ENCODE assay signal across 10 cellular contexts in the genomic region with DNA sequence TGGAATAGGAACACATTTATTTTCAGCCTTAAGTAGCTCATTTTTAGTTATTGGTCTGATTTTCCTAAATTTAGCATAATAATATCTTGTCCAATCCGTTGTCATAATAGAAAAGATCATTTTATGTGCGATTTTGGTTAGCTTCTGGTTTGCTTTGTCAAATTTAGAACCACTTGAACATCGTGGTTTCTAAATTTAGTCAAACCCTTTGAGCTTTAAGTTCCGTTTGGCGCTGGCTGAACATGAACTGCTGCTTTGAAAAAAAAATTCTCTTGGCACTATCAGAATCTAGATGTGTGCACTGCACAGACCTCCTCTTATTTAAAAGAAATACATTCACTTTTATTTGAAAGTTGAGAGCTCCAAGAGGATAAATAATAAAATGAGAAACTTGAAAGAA.
DNase-seq lines count a peak whose midpoint lies in the region; ATAC-seq, FAIRE-seq and TF ChIP-seq lines count a peak whose summit lies in the region.
"Had no signal": no experiment of that assay in that cellular context is flagged by ENCODE, and none has a peak within 500 bp of the region (broad histone marks: within the 10 kb centered on the region; RNA-seq: fewer than 3 reads in every experiment).

No MANE protein-coding gene starts in this region.

- H3K27me3 ChIP-seq in small intestine (ENCODE audit: control insufficient read depth in 2 of 2, insufficient read depth in 2 of 2, low read length in 2 of 2), result no peaks in the 10 kb centered on the region
- H3K27me3 ChIP-seq in WERI-Rb-1 (ENCODE audit: insufficient read depth, low read depth, severe bottlenecking), result no peaks in the 10 kb centered on the region
- no peaks in the 10 kb centered on the region for H3K27me3 ChIP-seq in aorta (ENCODE audit: control insufficient read depth in 1 of 2, insufficient read depth in 2 of 2, low read length in 1 of 2)
- H3K27me3 ChIP-seq: suprapubic skin had no signal

- H3K4me3 Mint-ChIP-seq in activated T-cell treated with anti-CD3 and anti-CD28 coated beads, Interleukin-2, amount 50 U/mL, for 72 hours, result peak overlapping the region; percentile 25 to 44
- H3K4me3 Mint-ChIP-seq in T-cell, result peak overlapping the region in 2 of 3 donors; percentile 25 to 39

- H3K4me3 ChIP-seq in small intestine (ENCODE audit: low read depth in 1 of 2, low read length in 2 of 2) (no peak overlapping the region), WERI-Rb-1 (ENCODE audit: low read depth, low read length) (no peak overlapping the region), aorta (ENCODE audit: low read length in 2 of 2) (no peak overlapping the region)
- H3K4me3 ChIP-seq: suprapubic skin had no signal

- H3K27ac Mint-ChIP-seq in activated T-cell treated with anti-CD3 and anti-CD28 coated beads, Interleukin-2, amount 50 U/mL, for 72 hours, result peak overlapping the region; percentile 38
- H3K27ac Mint-ChIP-seq in T-cell, result no peak overlapping the region

- DNase-seq in activated T-cell treated with anti-CD3 and anti-CD28 coated beads, Interleukin-2, amount 50 U/mL, for 72 hours, result peak; percentile 18 to 26
- no peak for DNase-seq in activated T-cell treated with anti-CD3 and anti-CD28 coated beads, Interleukin-2, amount 50 U/mL, for 1 hour
- DNase-seq in T-cell (no peak), small intestine (peak; percentile 1), epidermal melanocyte (ENCODE audit: insufficient read length, low spot score) (no peak), WERI-Rb-1 (no peak), aorta (no peak)
- DNase-seq: NCI-H1436 had no signal

- peak; percentile 76 to 90 for ATAC-seq in activated T-cell treated with anti-CD3 and anti-CD28 coated beads, Interleukin-2, amount 50 U/mL, for 72 hours (replicated peaks in 1 of 2)
- peak; percentile 45 for ATAC-seq in HG03175 (IDR thresholded peaks at IDR 0.05; ENCODE audit: unreplicated experiment)
- peak in 1 of 4 experiments; percentile 50 for ATAC-seq in T-cell (replicated peaks in 1 of 4)
- no peak for ATAC-seq in aorta (ENCODE audit: low FRiP score)

- H3K27ac ChIP-seq in small intestine (ENCODE audit: low read depth in 1 of 2, low read length in 1 of 2) (no peak overlapping the region), WERI-Rb-1 (no peak overlapping the region), aorta (ENCODE audit: low read depth in 1 of 2, low read length in 2 of 2) (no peak overlapping the region)
- H3K27ac ChIP-seq: suprapubic skin had no signal

- POLR2A ChIA-PET in T-cell (lab: Charles Lee), result interaction anchor here in 1 of 2 donors (0.5 kb wide), 1 partner anchor 37 kb away, joined by 5 read pairs; no protein-coding TSS in a partner anchor

- H3K36me3 Mint-ChIP-seq in activated T-cell treated with anti-CD3 and anti-CD28 coated beads, Interleukin-2, amount 50 U/mL, for 72 hours (ENCODE audit: insufficient read depth in 2 of 2), result no peaks in the 10 kb centered on the region
- H3K36me3 Mint-ChIP-seq in T-cell, result no peaks in the 10 kb centered on the region

- FAIRE-seq in small intestine (lab: Jason Lieb, UNC), result no peak

- intact Hi-C loops in aorta (cut with DNase I), result no loop called here

- peaks cover 7% of the 10 kb centered on the region for H3K27me3 Mint-ChIP-seq in activated T-cell treated with anti-CD3 and anti-CD28 coated beads, Interleukin-2, amount 50 U/mL, for 72 hours (ENCODE audit: low read depth)
- peaks cover 0 to 2% of the 10 kb centered on the region in 2 donors for H3K27me3 Mint-ChIP-seq in T-cell

- WGBS in small intestine, 3 donors, result 40 to 63% (median 50%) methylated on average over 5 of the region's 5 CpGs
- WGBS in aorta, 2 donors, result 5 to 6% methylated on average over 5 of the region's 5 CpGs

- no peaks in the 10 kb centered on the region for H3K9me3 Mint-ChIP-seq in activated T-cell treated with anti-CD3 and anti-CD28 coated beads, Interleukin-2, amount 50 U/mL, for 72 hours
- no peaks in the 10 kb centered on the region for H3K9me3 Mint-ChIP-seq in T-cell

- H3K4me1 Mint-ChIP-seq in activated T-cell treated with anti-CD3 and anti-CD28 coated beads, Interleukin-2, amount 50 U/mL, for 72 hours (ENCODE audit: low read depth), result peaks cover 22% of the 10 kb centered on the region
- peaks cover 21 to 26% (median 26%) of the 10 kb centered on the region in 3 donors for H3K4me1 Mint-ChIP-seq in T-cell

- CTCF ChIA-PET in T-cell (lab: Charles Lee), result interaction anchor here in 1 of 2 donors (0.6 kb wide), 1 partner anchor 449 kb away, joined by 3 read pairs; no protein-coding TSS in a partner anchor

- TF ChIP-seq CTCF in WERI-Rb-1 (IDR thresholded peaks at IDR 0.05; ENCODE audit: low read depth, low read length), result no peak

- H3K36me3 ChIP-seq in small intestine (ENCODE audit: control insufficient read depth in 2 of 2, insufficient read depth in 2 of 2, low read length in 2 of 2) (no peaks in the 10 kb centered on the region), WERI-Rb-1 (no peaks in the 10 kb centered on the region), aorta (ENCODE audit: control insufficient read depth in 1 of 2, insufficient read depth in 2 of 2, low read length in 1 of 2) (no peaks in the 10 kb centered on the region)
- H3K36me3 ChIP-seq: suprapubic skin had no signal

- no peaks in the 10 kb centered on the region for H3K4me1 ChIP-seq in small intestine (ENCODE audit: control insufficient read depth in 2 of 2, insufficient read depth in 1 of 2, low read depth in 1 of 2, low read length in 1 of 2)
- H3K4me1 ChIP-seq in aorta (ENCODE audit: control insufficient read depth in 1 of 2, insufficient read depth in 2 of 2, low read length in 2 of 2), result no peaks in the 10 kb centered on the region
- H3K4me1 ChIP-seq: suprapubic skin had no signal

- H3K9me3 ChIP-seq in small intestine (ENCODE audit: control insufficient read depth, low read depth), result no peaks in the 10 kb centered on the region
- no peaks in the 10 kb centered on the region for H3K9me3 ChIP-seq in WERI-Rb-1 (ENCODE audit: severe bottlenecking)
- no peaks in the 10 kb centered on the region for H3K9me3 ChIP-seq in aorta (ENCODE audit: control insufficient read depth, low read length)
- H3K9me3 ChIP-seq: suprapubic skin had no signal

Comparison
In these comparisons a context has a peak if more than half of its experiments do, and no peak if none do; other contexts are left out.
1. DNase-seq: peak in activated T-cell treated with anti-CD3 and anti-CD28 coated beads, Interleukin-2, amount 50 U/mL, for 72 hours (2 of 2) and small intestine (single experiment); none in activated T-cell treated with anti-CD3 and anti-CD28 coated beads, Interleukin-2, amount 50 U/mL, for 1 hour (single experiment), T-cell (0 of 34), epidermal melanocyte (single experiment), WERI-Rb-1 (single experiment) and aorta (0 of 2).